26 cellular contexts compared by ENCODE assay signal in genomic region chr2:129754831-129755230, GRCh38.
"Had no signal": no experiment of that assay in that cellular context is flagged by ENCODE, and none has a peak within 500 bp of the region (broad histone marks: within the 10 kb centered on the region; RNA-seq: fewer than 3 reads in every experiment).

No MANE protein-coding gene starts in this region.

- H3K4me1 ChIP-seq: body of pancreas, colonic mucosa, foreskin keratinocyte, heart left ventricle had no signal

- H3K9me3 ChIP-seq: body of pancreas, colonic mucosa, esophagus muscularis mucosa, gastrocnemius medialis had no signal

- H3K36me3 ChIP-seq: colonic mucosa, esophagus muscularis mucosa, gastrocnemius medialis, heart left ventricle had no signal

- H3K4me3 ChIP-seq: body of pancreas, colonic mucosa, esophagus muscularis mucosa, gastrocnemius medialis, heart left ventricle had no signal

- H3K27ac ChIP-seq: body of pancreas, colonic mucosa, esophagus muscularis mucosa, foreskin keratinocyte, gastrocnemius medialis, heart left ventricle had no signal

- H3K27me3 ChIP-seq: body of pancreas, colonic mucosa, esophagus muscularis mucosa, gastrocnemius medialis had no signal

- ATAC-seq: activated CD4-positive, alpha-beta T cell treated with anti-CD3 and anti-CD28 coated beads for 36 hours; activated T-cell treated with anti-CD3 and anti-CD28 coated beads, Interleukin-2, amount 50 U/mL, for 4 hours; activated T-helper 17 cell treated with anti-CD3 and anti-CD28 coated beads, Interleukin-2, amount 50 U/mL, for 72 hours; body of pancreas; foreskin keratinocyte; gastrocnemius medialis; heart left ventricle had no signal

- DNase-seq: activated CD4-positive, alpha-beta memory T cell treated with anti-CD3 and anti-CD28 coated beads, Interleukin-2, amount 10 ng/mL, durations not matched to agents 7 days and 5 days; activated CD4-positive, alpha-beta T cell treated with anti-CD3 and anti-CD28 coated beads for 36 hours; activated CD4-positive, alpha-beta T cell treated with anti-CD3 and anti-CD28 coated beads, Interleukin-2, amount 10 ng/mL, durations not matched to agents 7 days and 5 days; activated CD4-positive, alpha-beta T cell treated with anti-CD3 and anti-CD28 coated beads, Interleukin-2, amount 50 U/mL, for 4 hours; activated CD4-positive, CD25-positive, alpha-beta regulatory T cell; activated CD4-positive, CD25-positive, alpha-beta regulatory T cell treated with anti-CD3 and anti-CD28 coated beads, Interleukin-2, amount 50 U/mL, for 72 hours; activated effector memory CD4-positive, alpha-beta T cell treated with Interleukin-2 at 50 U/mL for 16 hours; activated gamma-delta T cell treated with Interleukin-2 at 50 U/mL for 16 hours; activated naive CD4-positive, alpha-beta T cell treated with anti-CD3 and anti-CD28 coated beads, Interleukin-2, amount 50 U/mL, for 16 hours; activated naive CD4-positive, alpha-beta T cell treated with Interleukin-2 at 50 U/mL for 16 hours; activated T-cell treated with anti-CD3 and anti-CD28 coated beads, Interleukin-2, amount 50 U/mL, for 4 hours; amniotic stem cell; aorta; body of pancreas; central memory CD4-positive, alpha-beta T cell; cerebellar nuclear complex; colonic mucosa; effector memory CD4-positive, alpha-beta T cell; erythroblast; gastrocnemius medialis; glutamatergic neuron; heart left ventricle; T-helper 2 cell had no signal
